In the genomic region with DNA sequence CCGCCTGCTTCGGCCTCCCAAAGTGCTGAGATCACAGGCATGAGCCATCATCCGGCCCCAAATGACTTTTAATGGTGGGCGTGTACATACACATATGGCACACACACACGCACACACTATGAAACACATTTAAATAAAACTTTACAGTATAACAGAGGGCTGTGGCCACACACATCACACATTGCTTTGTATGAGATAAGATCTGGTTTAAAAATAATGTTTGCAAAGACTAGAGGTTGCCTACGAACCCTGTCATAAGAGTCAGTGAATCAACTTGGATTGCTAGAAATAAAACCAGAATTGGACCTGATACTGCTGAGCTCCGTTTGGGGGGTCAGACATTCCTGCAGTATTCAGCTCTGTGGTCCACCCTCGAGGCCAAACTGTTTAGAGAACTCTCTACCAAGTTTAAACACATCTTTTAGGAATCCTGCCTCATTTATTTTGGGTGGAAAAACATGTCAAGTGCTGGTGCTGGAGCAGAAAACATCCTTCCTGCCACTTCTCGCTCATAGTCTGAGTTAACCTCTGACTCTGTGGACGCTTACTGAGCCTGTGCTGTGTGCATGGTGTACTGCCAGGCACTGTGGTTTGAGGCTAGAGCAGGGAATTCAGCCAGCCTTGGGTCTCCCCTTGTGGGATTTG, we compare ENCODE assay signal across 1 cellular context.
TF ChIP-seq lines count a peak whose summit lies in the region.

No MANE protein-coding gene starts in this region.

TF ChIP-seq in endothelial cell of umbilical vein, 7 proteins besides CTCF, POLR2A, EP300 and RAD21 (continued from another document):
- TF ChIP-seq GATA2 (IDR thresholded peaks at IDR 0.05; ENCODE audit: insufficient read depth, insufficient read length, low read depth, low read length) (no peak), FOS (IDR thresholded peaks at IDR 0.05; ENCODE audit: borderline replicate concordance, insufficient read depth, low read length) (no peak), EZH2 (IDR thresholded peaks at IDR 0.05; ENCODE audit: borderline replicate concordance, low read depth, low read length, severe bottlenecking) (no peak), POLR2AphosphoS5 (IDR thresholded peaks at IDR 0.05; ENCODE audit: insufficient read depth, low read depth, low read length) (no peak)
